Comparison of ENCODE assay signal across 9 cellular contexts in genomic region chr3:142844339-142844977, GRCh38. TPM values are rescaled to one million over a fixed set of nuclear protein-coding genes. Genes with fewer than 3 reads are reported as not detected.
DNase-seq lines count a peak whose midpoint lies in the region; ATAC-seq and TF ChIP-seq lines count a peak whose summit lies in the region.
"Had no signal": no experiment of that assay in that cellular context is flagged by ENCODE, and none has a peak within 500 bp of the region (broad histone marks: within the 10 kb centered on the region; RNA-seq: fewer than 3 reads in every experiment).

No MANE protein-coding gene starts in this region.

- H3K27me3 Mint-ChIP-seq in activated T-helper 17 cell treated with anti-CD3 and anti-CD28 coated beads, Interleukin-2, amount 50 U/mL, for 72 hours = peaks cover 6% of the 10 kb centered on the region
- peaks cover 6% of the 10 kb centered on the region for H3K27me3 Mint-ChIP-seq in activated naive CD4-positive, alpha-beta T cell treated with anti-CD3 and anti-CD28 coated beads, Interleukin-2, amount 10 ng/mL, durations not matched to agents 7 days and 5 days

- no peak for TF ChIP-seq POLR2A in right lobe of liver (IDR thresholded peaks at IDR 0.05)

- no peaks in the 10 kb centered on the region for H3K36me3 Mint-ChIP-seq in activated T-helper 17 cell treated with anti-CD3 and anti-CD28 coated beads, Interleukin-2, amount 50 U/mL, for 72 hours (ENCODE audit: low read depth)
- H3K36me3 Mint-ChIP-seq in activated naive CD4-positive, alpha-beta T cell treated with anti-CD3 and anti-CD28 coated beads, Interleukin-2, amount 10 ng/mL, durations not matched to agents 7 days and 5 days = no peaks in the 10 kb centered on the region

- H3K27ac ChIP-seq in Karpas-422 (ENCODE audit: low read length) (no peak overlapping the region), right lobe of liver (no peak overlapping the region), tibial artery (no peak overlapping the region)

- H3K4me1 ChIP-seq in Karpas-422 (ENCODE audit: low read length) (no peaks in the 10 kb centered on the region), right lobe of liver (peaks cover 0 to 17% (median 4%) of the 10 kb centered on the region in 4 donors), tibial artery (no peaks in the 10 kb centered on the region)

- H3K9me3 ChIP-seq in Karpas-422 (ENCODE audit: low read length) (no peaks in the 10 kb centered on the region), right lobe of liver (no peaks in the 10 kb centered on the region), tibial artery (no peaks in the 10 kb centered on the region)

- H4K20me1 ChIP-seq in Karpas-422 (ENCODE audit: insufficient read depth, low read depth, low read length) = no peaks in the 10 kb centered on the region

- no peak overlapping the region for H3K4me3 Mint-ChIP-seq in activated T-helper 17 cell treated with anti-CD3 and anti-CD28 coated beads, Interleukin-2, amount 50 U/mL, for 72 hours
- no peak overlapping the region for H3K4me3 Mint-ChIP-seq in activated naive CD4-positive, alpha-beta T cell treated with anti-CD3 and anti-CD28 coated beads, Interleukin-2, amount 10 ng/mL, durations not matched to agents 7 days and 5 days

- no peak overlapping the region for H3K4me2 ChIP-seq in Karpas-422 (ENCODE audit: low read depth, low read length, poor library complexity, severe bottlenecking)

- no peak overlapping the region for H3K27ac Mint-ChIP-seq in activated T-helper 17 cell treated with anti-CD3 and anti-CD28 coated beads, Interleukin-2, amount 50 U/mL, for 72 hours
- no peak overlapping the region for H3K27ac Mint-ChIP-seq in activated naive CD4-positive, alpha-beta T cell treated with anti-CD3 and anti-CD28 coated beads, Interleukin-2, amount 10 ng/mL, durations not matched to agents 7 days and 5 days

- no peaks in the 10 kb centered on the region for H3K4me1 Mint-ChIP-seq in activated T-helper 17 cell treated with anti-CD3 and anti-CD28 coated beads, Interleukin-2, amount 50 U/mL, for 72 hours
- H3K4me1 Mint-ChIP-seq in activated naive CD4-positive, alpha-beta T cell treated with anti-CD3 and anti-CD28 coated beads, Interleukin-2, amount 10 ng/mL, durations not matched to agents 7 days and 5 days = no peaks in the 10 kb centered on the region

- H3K4me3 ChIP-seq in GM12875 (ENCODE audit: low read depth, low read length) = no peak overlapping the region
- H3K4me3 ChIP-seq in Karpas-422 (ENCODE audit: low read length) = no peak overlapping the region
- H3K4me3 ChIP-seq in right lobe of liver = no peak overlapping the region
- H3K4me3 ChIP-seq in tibial artery = no peak overlapping the region

- peak; percentile 85 for ATAC-seq in activated T-helper 17 cell treated with anti-CD3 and anti-CD28 coated beads, Interleukin-2, amount 50 U/mL, for 72 hours (replicated peaks)
- ATAC-seq in right lobe of liver = peak; percentile 40 to 66 (median 58)

- H3K79me2 ChIP-seq in Karpas-422 (ENCODE audit: low read length) = no peaks in the 10 kb centered on the region

- intact Hi-C loops in right lobe of liver (cut with DNase I) (no loop called here), tibial artery (cut with DNase I; ENCODE audit: low total_unique reads) (no loop called here)

- no peaks in the 10 kb centered on the region for H3K9me3 Mint-ChIP-seq in activated T-helper 17 cell treated with anti-CD3 and anti-CD28 coated beads, Interleukin-2, amount 50 U/mL, for 72 hours
- H3K9me3 Mint-ChIP-seq in activated naive CD4-positive, alpha-beta T cell treated with anti-CD3 and anti-CD28 coated beads, Interleukin-2, amount 10 ng/mL, durations not matched to agents 7 days and 5 days = no peaks in the 10 kb centered on the region

- no peak for DNase-seq in AG09319 (ENCODE audit: extremely low read depth, low read depth)
- DNase-seq in Karpas-422 = peak; percentile 77
- DNase-seq in right lobe of liver = no peak
- no peak for DNase-seq in tibial artery
- DNase-seq in activated naive CD4-positive, alpha-beta T cell treated with anti-CD3 and anti-CD28 coated beads, Interleukin-2, amount 10 ng/mL, durations not matched to agents 7 days and 5 days = no peak
- no peak for DNase-seq in activated T-cell treated with anti-CD3 and anti-CD28 coated beads, Interleukin-2, amount 50 U/mL, for 48 hours

- CTCF ChIA-PET in activated naive CD4-positive, alpha-beta T cell treated with anti-CD3 and anti-CD28 coated beads, Interleukin-2, amount 10 ng/mL, durations not matched to agents 7 days and 5 days (lab: Charles Lee) = interaction anchor here (1.0 to 1.9 kb wide), 3 partner anchors 15 to 150 kb away, joined by 3 to 5 read pairs (median 4); no protein-coding TSS in a partner anchor

- H3K36me3 ChIP-seq in Karpas-422 (ENCODE audit: insufficient read depth, low read length) (no peaks in the 10 kb centered on the region), right lobe of liver (no peaks in the 10 kb centered on the region), tibial artery (peaks cover 0 to 3% (median 0%) of the 10 kb centered on the region in 3 donors)

- H3K9ac ChIP-seq in Karpas-422 (ENCODE audit: low read length) = no peak overlapping the region

- WGBS in right lobe of liver (ENCODE audit: insufficient coverage, low coverage, low lambda C conversion rate, missing lambda C conversion rate) = 64% methylated on average over 4 of the region's 4 CpGs

- TF ChIP-seq CTCF in AG09319 (IDR thresholded peaks at IDR 0.05; ENCODE audit: low read depth, low read length) (peak; percentile 38), GM12875 (IDR thresholded peaks at IDR 0.05; ENCODE audit: borderline replicate concordance, insufficient read depth, low read depth, low read length) (peak; percentile 58; the same call in 1 of the 2 replicates), right lobe of liver (IDR thresholded peaks at IDR 0.05) (peak; percentile 35 to 46 (median 42)), tibial artery (IDR thresholded peaks at IDR 0.05) (no peak)

- no peak overlapping the region for H2AFZ ChIP-seq in Karpas-422 (ENCODE audit: low read length)

- no peaks in the 10 kb centered on the region for H3K27me3 ChIP-seq in Karpas-422 (ENCODE audit: low read length)
- no peaks in the 10 kb centered on the region for H3K27me3 ChIP-seq in right lobe of liver
- no peaks in the 10 kb centered on the region for H3K27me3 ChIP-seq in tibial artery

- no peaks in the 10 kb centered on the region for H3K9me2 ChIP-seq in Karpas-422 (replicated peaks; ENCODE audit: insufficient read depth, low read length)

RNA-seq across cellular contexts. Expression of gene PCOLCE2, which starts 44.4 kb away (rescaled TPM):
- not detected in 2 replicates for total RNA-seq in Karpas-422 (2014; rRNA removed; shearing (Covaris generic); ENCODE audit: low replicate concordance)
- total RNA-seq in activated T-helper 17 cell treated with anti-CD3 and anti-CD28 coated beads, Interleukin-2, amount 50 U/mL, for 72 hours = under 1 TPM in 1 of 2 donors, not detected in 1; 0.74 TPM
- total RNA-seq in right lobe of liver = 1 to 10 TPM; 1.8 to 9.7 (median 3.8) TPM
- total RNA-seq: mononuclear cell had no signal

Comparison
In these comparisons a context has a peak if more than half of its experiments do, and no peak if none do; other contexts are left out.
1. CTCF ChIP-seq: peak in AG09319 (single experiment), GM12875 (single experiment) and right lobe of liver (4 of 4); none in tibial artery (0 of 2).